Comparison of ENCODE assay signal across 8 cellular contexts in the genomic region with DNA sequence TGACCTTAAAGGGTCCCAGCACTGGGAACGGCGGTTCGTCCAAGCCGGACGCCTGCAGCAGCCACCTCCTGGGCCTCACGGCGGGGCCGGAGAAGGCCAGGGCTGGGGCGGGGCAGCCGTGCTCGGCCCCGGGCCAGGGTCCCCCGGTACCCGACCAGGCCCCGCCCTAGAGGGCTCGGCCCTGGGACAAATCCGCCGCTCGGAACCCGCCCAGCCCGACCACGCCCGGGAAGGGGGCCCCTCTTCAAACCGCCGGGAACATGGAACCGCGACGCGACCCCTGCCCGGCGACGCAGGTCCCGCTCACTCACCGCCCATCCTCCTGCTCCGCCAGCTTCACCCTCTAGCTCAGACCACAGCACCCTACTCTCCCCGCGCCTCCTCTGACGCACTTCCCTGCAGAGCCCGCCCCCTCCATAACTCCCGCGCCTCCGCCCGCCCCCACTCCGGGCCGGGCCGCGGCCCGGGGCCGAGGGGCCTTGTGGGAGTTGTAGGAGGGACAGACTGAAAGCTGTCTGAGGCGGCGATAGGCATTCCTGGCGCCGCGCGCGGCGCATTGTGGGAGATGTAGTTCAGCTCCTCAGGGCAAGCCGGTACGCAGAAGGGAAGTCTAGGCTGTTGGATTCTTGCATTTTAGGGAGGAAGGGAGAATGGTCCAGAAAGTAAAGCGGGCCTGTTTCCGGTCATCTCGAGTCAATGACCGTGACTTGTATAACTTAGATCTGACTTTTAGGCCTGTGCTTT. TPM values are rescaled to one million over a fixed set of nuclear protein-coding genes. Genes with fewer than 3 reads are reported as not detected.
DNase-seq lines count a peak whose midpoint lies in the region; ATAC-seq and TF ChIP-seq lines count a peak whose summit lies in the region.

TSS of gene CLDND1 (minus strand) at position 365 of the 744 bp plus-strand sequence. CDS start 1,478 bp downstream, outside the sequence.

- H3K4me3 Mint-ChIP-seq in T-helper 17 cell (peak within 1 kb of the TSS; percentile 98), progenitor cell of endocrine pancreas (ENCODE audit: low read depth) (peak within 1 kb of the TSS; percentile 84)

- TF ChIP-seq CTCF in left ventricle myocardium inferior (IDR thresholded peaks at IDR 0.05; ENCODE audit: borderline replicate concordance) = no peak
- TF ChIP-seq CTCF in progenitor cell of endocrine pancreas (IDR thresholded peaks at IDR 0.05; ENCODE audit: unreplicated experiment) = no peak

- no peaks in the 10 kb centered on the region for H3K27me3 ChIP-seq in left ventricle myocardium inferior (ENCODE audit: low read depth)

- peak within 1 kb of the TSS; percentile 99 for H3K27ac ChIP-seq in left ventricle myocardium inferior (replicated peaks)

- DNase-seq in NCI-H1694 treated with DMSO at 0.1 percent for 48 hours (lab: John Stamatoyannopoulos, UW) (peak; percentile 96), T-helper 17 cell (peak; percentile 93 to 95 (median 93)), amygdala (lab: John Stamatoyannopoulos, UW) (peak; percentile 41 to 99 (median 97)), left ventricle myocardium inferior (peak; percentile 98), progenitor cell of endocrine pancreas (ENCODE audit: low spot score, unreplicated experiment) (peak; percentile 91), ureter (ENCODE audit: low spot score) (peak; percentile 98)

- H3K4me1 ChIP-seq in left ventricle myocardium inferior = peaks cover 50% of the 10 kb centered on the region

- H3K27ac Mint-ChIP-seq in T-helper 17 cell (peak within 1 kb of the TSS; percentile 97), progenitor cell of endocrine pancreas (peak within 1 kb of the TSS; percentile 95)

- peak; percentile 91 for TF ChIP-seq POLR2A in GM15510 (IDR thresholded peaks at IDR 0.05; ENCODE audit: borderline replicate concordance, extremely low read depth, insufficient read length)

- ATAC-seq in HG02885 (IDR thresholded peaks at IDR 0.05; ENCODE audit: poor library complexity, unreplicated experiment) (peak; percentile 88), T-helper 17 cell (peak; percentile 98)

- peak within 1 kb of the TSS; percentile 89 for H3K4me3 ChIP-seq in left ventricle myocardium inferior

- H3K36me3 Mint-ChIP-seq in T-helper 17 cell (ENCODE audit: low read depth) = peaks cover 19% of the 10 kb centered on the region
- peaks cover 18% of the 10 kb centered on the region for H3K36me3 Mint-ChIP-seq in progenitor cell of endocrine pancreas (ENCODE audit: insufficient read depth)

- intact Hi-C loops in left ventricle myocardium inferior (cut with micrococcal nuclease) = loop anchor here (5.0 kb wide), 1 partner anchor 70 kb away; the partner anchor contains the start of gene CPOX

- no peaks in the 10 kb centered on the region for H3K27me3 Mint-ChIP-seq in T-helper 17 cell
- H3K27me3 Mint-ChIP-seq in progenitor cell of endocrine pancreas = no peaks in the 10 kb centered on the region

- H3K36me3 ChIP-seq in left ventricle myocardium inferior = peaks cover 30% of the 10 kb centered on the region

- no peaks in the 10 kb centered on the region for H3K9me3 ChIP-seq in T-helper 17 cell (ENCODE audit: control insufficient read depth, low read length, poor library complexity, severe bottlenecking)
- H3K9me3 ChIP-seq in left ventricle myocardium inferior (replicated peaks) = no peaks in the 10 kb centered on the region

- H3K9me3 Mint-ChIP-seq in progenitor cell of endocrine pancreas (ENCODE audit: low read depth) = no peaks in the 10 kb centered on the region

- peaks cover 44% of the 10 kb centered on the region for H3K4me1 Mint-ChIP-seq in T-helper 17 cell
- peaks cover 23% of the 10 kb centered on the region for H3K4me1 Mint-ChIP-seq in progenitor cell of endocrine pancreas (ENCODE audit: low read depth)

RNA-seq across cellular contexts. Expression of gene CLDND1, which starts in this region (rescaled TPM):
- total RNA-seq in T-helper 17 cell (100 to 1,000 TPM; 195 to 285 TPM), left ventricle myocardium inferior (69.9 TPM), progenitor cell of endocrine pancreas (100 and 101 TPM in 2 replicates), ureter (90.2 TPM)

Comparison
In these comparisons a context has a peak if more than half of its experiments do, and no peak if none do; other contexts are left out.
1. Peak in every context shown above with its lines: DNase-seq, ATAC-seq, H3K4me3 ChIP-seq and H3K27ac ChIP-seq.